Comparison of ENCODE assay signal across 1 cellular context in genomic region chr19:14542721-14543328, GRCh38.
TF ChIP-seq lines count a peak whose summit lies in the region.

No MANE protein-coding gene starts in this region.

TF ChIP-seq in GM23338, 12 proteins besides CTCF, POLR2A, EP300 and RAD21 (continued from another document):
- no peak for TF ChIP-seq REST (IDR thresholded peaks at IDR 0.05; ENCODE audit: unreplicated experiment)
- no peak for TF ChIP-seq STAT1 (IDR thresholded peaks at IDR 0.05; ENCODE audit: unreplicated experiment)
- no peak for TF ChIP-seq NANOG (IDR thresholded peaks at IDR 0.05; ENCODE audit: borderline replicate concordance)
- no peak for TF ChIP-seq ZNF114 (CRISPR knock-in tag; IDR thresholded peaks at IDR 0.05)
- TF ChIP-seq, protein P1, sequence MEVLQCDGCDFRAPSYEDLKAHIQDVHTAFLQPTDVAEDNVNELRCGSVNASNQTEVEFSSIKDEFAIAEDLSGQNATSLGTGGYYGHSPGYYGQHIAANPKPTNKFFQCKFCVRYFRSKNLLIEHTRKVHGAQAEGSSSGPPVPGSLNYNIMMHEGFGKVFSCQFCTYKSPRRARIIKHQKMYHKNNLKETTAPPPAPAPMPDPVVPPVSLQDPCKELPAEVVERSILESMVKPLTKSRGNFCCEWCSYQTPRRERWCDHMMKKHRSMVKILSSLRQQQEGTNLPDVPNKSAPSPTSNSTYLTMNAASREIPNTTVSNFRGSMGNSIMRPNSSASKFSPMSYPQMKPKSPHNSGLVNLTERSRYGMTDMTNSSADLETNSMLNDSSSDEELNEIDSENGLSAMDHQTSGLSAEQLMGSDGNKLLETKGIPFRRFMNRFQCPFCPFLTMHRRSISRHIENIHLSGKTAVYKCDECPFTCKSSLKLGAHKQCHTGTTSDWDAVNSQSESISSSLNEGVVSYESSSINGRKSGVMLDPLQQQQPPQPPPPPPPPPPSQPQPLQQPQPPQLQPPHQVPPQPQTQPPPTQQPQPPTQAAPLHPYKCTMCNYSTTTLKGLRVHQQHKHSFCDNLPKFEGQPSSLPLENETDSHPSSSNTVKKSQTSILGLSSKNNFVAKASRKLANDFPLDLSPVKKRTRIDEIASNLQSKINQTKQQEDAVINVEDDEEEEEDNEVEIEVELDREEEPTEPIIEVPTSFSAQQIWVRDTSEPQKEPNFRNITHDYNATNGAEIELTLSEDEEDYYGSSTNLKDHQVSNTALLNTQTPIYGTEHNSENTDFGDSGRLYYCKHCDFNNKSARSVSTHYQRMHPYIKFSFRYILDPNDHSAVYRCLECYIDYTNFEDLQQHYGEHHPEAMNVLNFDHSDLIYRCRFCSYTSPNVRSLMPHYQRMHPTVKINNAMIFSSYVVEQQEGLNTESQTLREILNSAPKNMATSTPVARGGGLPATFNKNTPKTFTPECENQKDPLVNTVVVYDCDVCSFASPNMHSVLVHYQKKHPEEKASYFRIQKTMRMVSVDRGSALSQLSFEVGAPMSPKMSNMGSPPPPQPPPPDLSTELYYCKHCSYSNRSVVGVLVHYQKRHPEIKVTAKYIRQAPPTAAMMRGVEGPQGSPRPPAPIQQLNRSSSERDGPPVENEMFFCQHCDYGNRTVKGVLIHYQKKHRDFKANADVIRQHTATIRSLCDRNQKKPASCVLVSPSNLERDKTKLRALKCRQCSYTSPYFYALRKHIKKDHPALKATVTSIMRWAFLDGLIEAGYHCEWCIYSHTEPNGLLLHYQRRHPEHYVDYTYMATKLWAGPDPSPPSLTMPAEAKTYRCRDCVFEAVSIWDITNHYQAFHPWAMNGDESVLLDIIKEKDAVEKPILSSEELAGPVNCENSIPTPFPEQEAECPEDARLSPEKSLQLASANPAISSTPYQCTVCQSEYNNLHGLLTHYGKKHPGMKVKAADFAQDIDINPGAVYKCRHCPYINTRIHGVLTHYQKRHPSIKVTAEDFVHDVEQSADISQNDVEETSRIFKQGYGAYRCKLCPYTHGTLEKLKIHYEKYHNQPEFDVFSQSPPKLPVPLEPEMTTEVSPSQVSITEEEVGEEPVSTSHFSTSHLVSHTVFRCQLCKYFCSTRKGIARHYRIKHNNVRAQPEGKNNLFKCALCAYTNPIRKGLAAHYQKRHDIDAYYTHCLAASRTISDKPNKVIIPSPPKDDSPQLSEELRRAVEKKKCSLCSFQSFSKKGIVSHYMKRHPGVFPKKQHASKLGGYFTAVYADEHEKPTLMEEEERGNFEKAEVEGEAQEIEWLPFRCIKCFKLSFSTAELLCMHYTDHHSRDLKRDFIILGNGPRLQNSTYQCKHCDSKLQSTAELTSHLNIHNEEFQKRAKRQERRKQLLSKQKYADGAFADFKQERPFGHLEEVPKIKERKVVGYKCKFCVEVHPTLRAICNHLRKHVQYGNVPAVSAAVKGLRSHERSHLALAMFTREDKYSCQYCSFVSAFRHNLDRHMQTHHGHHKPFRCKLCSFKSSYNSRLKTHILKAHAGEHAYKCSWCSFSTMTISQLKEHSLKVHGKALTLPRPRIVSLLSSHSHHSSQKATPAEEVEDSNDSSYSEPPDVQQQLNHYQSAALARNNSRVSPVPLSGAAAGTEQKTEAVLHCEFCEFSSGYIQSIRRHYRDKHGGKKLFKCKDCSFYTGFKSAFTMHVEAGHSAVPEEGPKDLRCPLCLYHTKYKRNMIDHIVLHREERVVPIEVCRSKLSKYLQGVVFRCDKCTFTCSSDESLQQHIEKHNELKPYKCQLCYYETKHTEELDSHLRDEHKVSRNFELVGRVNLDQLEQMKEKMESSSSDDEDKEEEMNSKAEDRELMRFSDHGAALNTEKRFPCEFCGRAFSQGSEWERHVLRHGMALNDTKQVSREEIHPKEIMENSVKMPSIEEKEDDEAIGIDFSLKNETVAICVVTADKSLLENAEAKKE (CRISPR knock-in tag; IDR thresholded peaks at IDR 0.05) = no peak
- no peak for TF ChIP-seq CREB1 (CRISPR knock-in tag; IDR thresholded peaks at IDR 0.05; ENCODE audit: low read depth)
